Comparison of ENCODE assay signal across 8 cellular contexts in genomic region chr17:16215273-16215964, GRCh38.
A peak's percentile ranks its signal among the peaks of the same experiment; 100 is the strongest.
DNase-seq lines count a peak whose midpoint lies in the region; ATAC-seq, FAIRE-seq and TF ChIP-seq lines count a peak whose summit lies in the region.

Gene NCOR1, minus strand, starts transcription at chr17:16215534. Its CDS starts 20,965 bp downstream, at chr17:16194569.

- TF ChIP-seq POLR2A in H54 (IDR thresholded peaks at IDR 0.05; ENCODE audit: low read depth, low read length) (peak; percentile 91), Raji (IDR thresholded peaks at IDR 0.05; ENCODE audit: insufficient read depth, low read depth, low read length) (peak; percentile 85)

- H3K36me3 ChIP-seq in ES-I3 (ENCODE audit: insufficient read depth, low read length), result no peaks in the 10 kb centered on the region

- H3K9me3 Mint-ChIP-seq in nephron, result no peaks in the 10 kb centered on the region

- H3K27ac Mint-ChIP-seq in nephron, result peak within 1 kb of the TSS; percentile 89 to 100 (median 98)

- no peaks in the 10 kb centered on the region for H3K36me3 Mint-ChIP-seq in nephron (ENCODE audit: low read depth)

- peaks cover 4% of the 10 kb centered on the region; the same call in 1 of the 2 replicates for H3K4me1 ChIP-seq in ES-I3 (ENCODE audit: insufficient read depth, low read length)

- peak within 1 kb of the TSS; percentile 87 for H3K9ac ChIP-seq in ES-I3 (ENCODE audit: low read depth, low read length)

- H3K27me3 Mint-ChIP-seq in nephron (ENCODE audit: low read depth), result no peaks in the 10 kb centered on the region

- TF ChIP-seq CTCF in fibroblast of pulmonary artery (IDR thresholded peaks at IDR 0.05; ENCODE audit: low read length, missing control alignments) (peak; percentile 30), nephron (IDR thresholded peaks at IDR 0.05; ENCODE audit: unreplicated experiment in 3 of 3) (peak; percentile 22 to 32 (median 32))

- no peak for FAIRE-seq in H54 (lab: Jason Lieb, UNC)

- peak; percentile 89 for ATAC-seq in stimulated activated naive CD8-positive, alpha-beta T cell treated with anti-CD3 and anti-CD28 coated beads, Interleukin-15, Interleukin-2, amounts not matched to agents 100 U/mL and 50 U/mL, for 24 hours

- peak within 1 kb of the TSS; percentile 92 to 98 (median 93) for H3K4me3 Mint-ChIP-seq in nephron

- no peaks in the 10 kb centered on the region for H3K9me3 ChIP-seq in ES-I3 (ENCODE audit: control insufficient read depth, insufficient read depth, low read length)

- peaks cover 31% of the 10 kb centered on the region for H3K4me1 Mint-ChIP-seq in nephron

- peak within 1 kb of the TSS; percentile 87 for H3K4me3 ChIP-seq in fibroblast of pulmonary artery (replicated peaks; ENCODE audit: low read depth, low read length)

- DNase-seq in H54 (ENCODE audit: insufficient read length, low spot score), result peak; percentile 81
- DNase-seq in LoVo (ENCODE audit: low spot score), result peak; percentile 93
- DNase-seq in activated T-helper 9 cell treated with anti-CD3 and anti-CD28 coated beads, Interleukin-2, amount 50 U/mL, for 16 hours (ENCODE audit: low read depth), result peak; percentile 83
- DNase-seq in fibroblast of pulmonary artery (ENCODE audit: low read depth), result peak; percentile 94
- peak; percentile 93 for DNase-seq in stimulated activated naive CD8-positive, alpha-beta T cell treated with anti-CD3 and anti-CD28 coated beads, Interleukin-15, Interleukin-2, amounts not matched to agents 100 U/mL and 50 U/mL, for 24 hours

Comparison
In these comparisons a context has a peak if more than half of its experiments do, and no peak if none do; other contexts are left out.
1. Peak in every context shown above with its lines: DNase-seq, ATAC-seq and H3K4me3 ChIP-seq.